14 cellular contexts compared by ENCODE assay signal in the genomic region with DNA sequence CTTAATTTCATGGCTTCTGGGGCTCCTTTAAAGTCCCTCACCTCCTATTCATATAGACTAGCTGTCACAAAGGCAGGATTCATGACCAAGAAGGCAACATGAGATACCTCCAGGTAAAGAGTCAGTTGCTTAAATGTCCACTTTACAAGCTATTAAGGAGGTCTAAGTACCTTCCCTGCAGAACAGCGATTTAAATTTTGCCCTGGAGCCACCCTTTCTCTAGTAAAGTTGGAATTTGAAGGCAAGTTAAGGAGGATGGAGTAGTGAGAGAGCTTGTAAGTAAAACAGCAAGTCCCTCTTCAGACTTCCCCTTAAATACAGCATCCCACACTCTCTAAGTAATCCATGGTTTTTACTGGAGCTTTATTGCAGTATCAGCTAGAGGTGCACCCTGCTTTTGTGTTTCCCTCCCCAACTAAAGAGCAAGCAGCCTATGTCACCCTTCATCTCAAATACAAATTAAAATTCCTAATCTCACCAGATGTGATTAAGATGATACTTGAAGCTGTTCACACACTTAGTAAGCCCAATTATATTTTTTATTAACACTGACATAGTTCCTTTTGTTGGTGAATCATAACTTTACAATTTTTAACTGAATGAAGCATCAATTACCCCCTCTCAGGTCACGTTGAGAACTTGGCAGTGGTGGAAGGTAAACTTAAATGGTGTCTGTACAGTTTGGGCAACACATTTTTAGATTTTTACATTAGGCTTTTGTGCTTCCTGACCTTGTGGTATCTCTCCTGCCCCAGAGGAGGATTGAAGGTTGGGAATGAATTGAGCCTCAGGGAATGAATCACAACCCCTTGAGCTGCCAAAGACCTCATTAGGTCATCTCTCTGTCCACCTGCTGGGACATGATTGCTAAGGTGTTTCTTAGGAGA.
DNase-seq lines count a peak whose midpoint lies in the region; ATAC-seq and TF ChIP-seq lines count a peak whose summit lies in the region.
"Had no signal": no experiment of that assay in that cellular context is flagged by ENCODE, and none has a peak within 500 bp of the region (broad histone marks: within the 10 kb centered on the region; RNA-seq: fewer than 3 reads in every experiment).

No MANE protein-coding gene starts in this region.

- no peaks in the 10 kb centered on the region for H3K9me3 ChIP-seq in HEK293 (ENCODE audit: control insufficient read depth, insufficient read depth, low read depth, low read length)
- no peaks in the 10 kb centered on the region for H3K9me3 ChIP-seq in right lobe of liver
- H3K9me3 ChIP-seq in uterus = no peaks in the 10 kb centered on the region

- DNase-seq in ACHN = peak; percentile 30
- peak; percentile 9 for DNase-seq in RPMI7951 (ENCODE audit: low read depth)
- peak; percentile 33 for DNase-seq in fibroblast of the aortic adventitia (ENCODE audit: low read depth)
- no peak for DNase-seq in right lobe of liver
- no peak for DNase-seq in uterus
- DNase-seq: activated CD4-positive, alpha-beta memory T cell treated with anti-CD3 and anti-CD28 coated beads, Interleukin-2, amount 10 ng/mL, durations not matched to agents 7 days and 5 days; aorta; Calu3; H7; NCI-H187 treated with DMSO at 0.1 percent for 48 hours had no signal

- H3K27me3 ChIP-seq in right lobe of liver (no peaks in the 10 kb centered on the region), uterus (no peaks in the 10 kb centered on the region)
- H3K27me3 ChIP-seq: SJSA1 had no signal

- H3K27ac ChIP-seq in HEK293 (ENCODE audit: extremely low read depth, low read depth, low read length) (no peak overlapping the region), right lobe of liver (no peak overlapping the region), uterus (no peak overlapping the region)
- H3K27ac ChIP-seq: SJSA1 had no signal

- H3K4me1 ChIP-seq in HEK293 (ENCODE audit: control insufficient read depth, insufficient read depth, low read length) = no peaks in the 10 kb centered on the region
- H3K4me1 ChIP-seq in right lobe of liver = no peaks in the 10 kb centered on the region
- H3K4me1 ChIP-seq in uterus = no peaks in the 10 kb centered on the region
- H3K4me1 ChIP-seq: SJSA1 had no signal

- ATAC-seq in right lobe of liver = no peak
- ATAC-seq in HG03097 (IDR thresholded peaks at IDR 0.05; ENCODE audit: low FRiP score, unreplicated experiment) = no peak
- no peak for ATAC-seq in GM19035 (IDR thresholded peaks at IDR 0.05; ENCODE audit: unreplicated experiment)

- CTCF ChIA-PET in HEK293 (lab: Yijun Ruan, JAX) = interaction anchor here (0.5 to 0.6 kb wide), 2 partner anchors 25 to 50 kb away, joined by 3 read pairs; no protein-coding TSS in a partner anchor

- TF ChIP-seq POLR2A in right lobe of liver (IDR thresholded peaks at IDR 0.05) (no peak), uterus (IDR thresholded peaks at IDR 0.05) (no peak)

- TF ChIP-seq CTCF in HEK293 (tag by site-specific recombination; IDR thresholded peaks at IDR 0.05) (no peak), fibroblast of the aortic adventitia (IDR thresholded peaks at IDR 0.05; ENCODE audit: insufficient read depth, low read length) (no peak), right lobe of liver (IDR thresholded peaks at IDR 0.05) (no peak), uterus (IDR thresholded peaks at IDR 0.05) (no peak)

- 100% methylated on average over 2 of the region's 2 CpGs for WGBS in right lobe of liver (ENCODE audit: insufficient coverage, low coverage, low lambda C conversion rate, missing lambda C conversion rate)

- POLR2A ChIA-PET in HEK293 (lab: Yijun Ruan, JAX) = no interaction called here

- in situ Hi-C loops in ACHN (cut with HindIII; ENCODE audit: low pct_ligation_motif_present, low pct_unique_long_range_greater_than_20kb, low sequenced_read_pairs) = no loop called here

- no peak overlapping the region for H3K4me3 ChIP-seq in HEK293 (ENCODE audit: low read depth, low read length)
- H3K4me3 ChIP-seq in fibroblast of the aortic adventitia (ENCODE audit: low read depth, low read length) = no peak overlapping the region
- no peak overlapping the region for H3K4me3 ChIP-seq in right lobe of liver
- no peak overlapping the region for H3K4me3 ChIP-seq in uterus
- H3K4me3 ChIP-seq: SJSA1 had no signal

- H3K36me3 ChIP-seq in HEK293 (ENCODE audit: control insufficient read depth in 2 of 2, insufficient read depth in 1 of 2, low read length in 2 of 2) = no peaks in the 10 kb centered on the region; a peak in 1 of 3 replicates
- no peaks in the 10 kb centered on the region for H3K36me3 ChIP-seq in right lobe of liver
- H3K36me3 ChIP-seq in uterus = no peaks in the 10 kb centered on the region
- H3K36me3 ChIP-seq: SJSA1 had no signal

- intact Hi-C loops in right lobe of liver (cut with DNase I) (no loop called here), uterus (cut with DNase I; ENCODE audit: low total_unique reads) (no loop called here)

TF ChIP-seq in HEK293, 187 proteins besides CTCF, POLR2A, EP300 and RAD21:
- TF ChIP-seq ZNF645 (tag by site-specific recombination; IDR thresholded peaks at IDR 0.05) (no peak), HOXC10 (CRISPR knock-in tag; IDR thresholded peaks at IDR 0.05) (no peak), ZNF560 (tag by site-specific recombination; IDR thresholded peaks at IDR 0.05; ENCODE audit: borderline replicate concordance) (no peak), ZNF404 (tag by site-specific recombination; IDR thresholded peaks at IDR 0.05) (no peak), ZBTB1 (tag by site-specific recombination; IDR thresholded peaks at IDR 0.05) (no peak), ZNF768 (tag by site-specific recombination; IDR thresholded peaks at IDR 0.05) (no peak), ZNF266 (tag by site-specific recombination; IDR thresholded peaks at IDR 0.05; ENCODE audit: low read depth) (no peak), ZNF776 (tag by site-specific recombination; IDR thresholded peaks at IDR 0.05; ENCODE audit: borderline replicate concordance) (no peak), ZNF585B (tag by site-specific recombination; IDR thresholded peaks at IDR 0.05) (no peak), ZSCAN30 (tag by site-specific recombination; IDR thresholded peaks at IDR 0.05) (no peak), ZNF155 (tag by site-specific recombination; IDR thresholded peaks at IDR 0.05) (no peak), ZNF398 (tag by site-specific recombination; IDR thresholded peaks at IDR 0.05) (0 out of 2 replicates have a peak, but pooled peaks have one; percentile 11), ZNF366 (tag by site-specific recombination; conservative IDR thresholded peaks at IDR 0.05) (no peak)
- TF ChIP-seq, protein P1, sequence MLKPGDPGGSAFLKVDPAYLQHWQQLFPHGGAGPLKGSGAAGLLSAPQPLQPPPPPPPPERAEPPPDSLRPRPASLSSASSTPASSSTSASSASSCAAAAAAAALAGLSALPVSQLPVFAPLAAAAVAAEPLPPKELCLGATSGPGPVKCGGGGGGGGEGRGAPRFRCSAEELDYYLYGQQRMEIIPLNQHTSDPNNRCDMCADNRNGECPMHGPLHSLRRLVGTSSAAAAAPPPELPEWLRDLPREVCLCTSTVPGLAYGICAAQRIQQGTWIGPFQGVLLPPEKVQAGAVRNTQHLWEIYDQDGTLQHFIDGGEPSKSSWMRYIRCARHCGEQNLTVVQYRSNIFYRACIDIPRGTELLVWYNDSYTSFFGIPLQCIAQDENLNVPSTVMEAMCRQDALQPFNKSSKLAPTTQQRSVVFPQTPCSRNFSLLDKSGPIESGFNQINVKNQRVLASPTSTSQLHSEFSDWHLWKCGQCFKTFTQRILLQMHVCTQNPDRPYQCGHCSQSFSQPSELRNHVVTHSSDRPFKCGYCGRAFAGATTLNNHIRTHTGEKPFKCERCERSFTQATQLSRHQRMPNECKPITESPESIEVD (tag by site-specific recombination; IDR thresholded peaks at IDR 0.05) = 0 out of 2 replicates have a peak, but pooled peaks have one; percentile 17
TF ChIP-seq in HEK293: peak in this region for 2.

Comparison
In these comparisons a context has a peak if more than half of its experiments do, and no peak if none do; other contexts are left out.
1. DNase-seq: peak in ACHN (single experiment), RPMI7951 (single experiment) and fibroblast of the aortic adventitia (single experiment); none in right lobe of liver (0 of 3) and uterus (0 of 2).